In the genomic region with DNA sequence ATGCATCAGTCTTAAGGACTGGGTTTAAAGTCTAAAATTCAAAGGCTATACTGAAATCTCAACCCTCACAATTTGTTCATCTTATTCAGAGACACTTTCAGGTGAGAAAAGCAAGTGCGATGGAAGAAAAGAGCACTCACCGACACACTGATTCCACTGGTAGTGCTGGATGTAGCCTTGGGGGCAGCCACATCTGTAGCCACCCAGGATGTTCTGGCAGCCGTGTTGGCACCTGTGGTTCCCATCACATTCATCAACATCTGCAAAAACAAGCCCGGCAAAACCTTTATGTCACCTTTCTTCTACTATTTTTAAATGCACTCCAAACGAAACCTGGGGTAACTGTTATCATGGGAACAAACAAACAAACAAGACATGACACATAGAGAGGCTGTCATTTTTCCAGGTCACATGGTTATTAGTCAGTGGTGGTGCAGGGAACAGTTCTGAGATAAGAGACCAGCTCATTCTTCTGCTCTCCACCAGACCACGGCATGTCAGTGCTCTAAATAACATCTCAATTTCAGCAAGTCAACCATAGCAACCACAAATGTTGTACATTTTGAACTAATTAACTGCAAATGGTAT, we compare ENCODE assay signal across 15 cellular contexts.
A peak's percentile ranks its signal among the peaks of the same experiment; 100 is the strongest.
DNase-seq lines count a peak whose midpoint lies in the region; ATAC-seq and TF ChIP-seq lines count a peak whose summit lies in the region.
"Had no signal": no experiment of that assay in that cellular context is flagged by ENCODE, and none has a peak within 500 bp of the region (broad histone marks: within the 10 kb centered on the region; RNA-seq: fewer than 3 reads in every experiment).

No MANE protein-coding gene starts in this region.

- H3K27me3 ChIP-seq in IMR-90 (ENCODE audit: control insufficient read depth, insufficient read depth, low read length) (no peaks in the 10 kb centered on the region), mammary epithelial cell (ENCODE audit: insufficient read depth, low read length) (no peaks in the 10 kb centered on the region)
- H3K27me3 ChIP-seq: thyroid gland had no signal

- H2BK5ac ChIP-seq in IMR-90 (ENCODE audit: low read depth, low read length, poor library complexity, severe bottlenecking), result no peak overlapping the region

- BruUV-seq in IMR-90 (replicated peaks; lab: Mats Ljungman, UMichigan) (no TSS peak), mammary epithelial cell (replicated peaks; lab: Mats Ljungman, UMichigan) (no TSS peak)

- no peak for TF ChIP-seq POLR2A in IMR-90 (IDR thresholded peaks at IDR 0.05; ENCODE audit: low read depth, low read length)

- H3K79me1 ChIP-seq in IMR-90 (ENCODE audit: low read depth in 1 of 2, low read length in 2 of 2), result no peaks in the 10 kb centered on the region; a peak in 1 of 4 replicates

- H3K9me3 Mint-ChIP-seq in activated T-cell treated with anti-CD3 and anti-CD28 coated beads, Interleukin-2, amount 50 U/mL, for 24 hours, result no peaks in the 10 kb centered on the region
- H3K9me3 Mint-ChIP-seq: activated CD4-positive, alpha-beta memory T cell treated with anti-CD3 and anti-CD28 coated beads for 36 hours had no signal

- intact Hi-C loops in IMR-90 (cut with micrococcal nuclease), result no loop called here
- intact Hi-C loops in mammary epithelial cell (cut with micrococcal nuclease), result no loop called here

- 0 out of 2 replicates have a peak, but pooled peaks cover 5% of the 10 kb centered on the region for H3K9me1 ChIP-seq in IMR-90 (ENCODE audit: insufficient read depth, low read length)

- H2AFZ ChIP-seq in IMR-90 (replicated peaks; ENCODE audit: low read length, poor library complexity), result no peak overlapping the region
- H2AFZ ChIP-seq in mammary epithelial cell (ENCODE audit: low read depth, low read length), result no peak overlapping the region

- H2BK120ac ChIP-seq in IMR-90 (ENCODE audit: low read depth, low read length), result no peak overlapping the region

- H4K8ac ChIP-seq in IMR-90 (ENCODE audit: low read depth in 2 of 2, low read length in 2 of 2), result no peak overlapping the region

- H3K36me3 ChIP-seq in IMR-90 (ENCODE audit: control insufficient read depth, insufficient read depth, low read length) (peaks cover 14% of the 10 kb centered on the region), mammary epithelial cell (ENCODE audit: insufficient read depth, low read length) (peaks cover 7% of the 10 kb centered on the region)
- H3K36me3 ChIP-seq: thyroid gland had no signal

- no peak overlapping the region for H3K18ac ChIP-seq in IMR-90 (ENCODE audit: low read depth, low read length)

- H3K4me1 Mint-ChIP-seq in activated T-cell treated with anti-CD3 and anti-CD28 coated beads, Interleukin-2, amount 50 U/mL, for 24 hours (ENCODE audit: low read depth), result no peaks in the 10 kb centered on the region
- H3K4me1 Mint-ChIP-seq: CD4-positive, alpha-beta memory T cell; naive B cell had no signal

- H4K5ac ChIP-seq in IMR-90 (ENCODE audit: low read depth, low read length), result no peak overlapping the region

- ATAC-seq in IMR-90 (ENCODE audit: low read depth) (peak; percentile 36), GM18867 (IDR thresholded peaks at IDR 0.05; ENCODE audit: unreplicated experiment) (no peak)

- no peak overlapping the region for H3K56ac ChIP-seq in IMR-90 (ENCODE audit: extremely low read depth, insufficient read depth, low read length)

- H2AK9ac ChIP-seq in IMR-90 (replicated peaks; ENCODE audit: low read depth, low read length, poor library complexity), result no peak overlapping the region

- H3K4me3 Mint-ChIP-seq in activated T-cell treated with anti-CD3 and anti-CD28 coated beads, Interleukin-2, amount 50 U/mL, for 24 hours, result no peak overlapping the region
- H3K4me3 Mint-ChIP-seq: activated CD4-positive, alpha-beta memory T cell treated with anti-CD3 and anti-CD28 coated beads for 36 hours; CD4-positive, alpha-beta memory T cell; naive B cell had no signal

- peak; percentile 24 for DNase-seq in COLO668 (lab: John Stamatoyannopoulos, UW; ENCODE audit: unreplicated experiment)
- DNase-seq in IMR-90, result peak; percentile 74
- DNase-seq in mammary epithelial cell, result peak; percentile 69
- DNase-seq in hepatic stellate cell (ENCODE audit: low spot score), result peak; percentile 8
- DNase-seq in NCI-H1930 (lab: John Stamatoyannopoulos, UW), result no peak
- DNase-seq in activated T-cell treated with anti-CD3 and anti-CD28 coated beads, Interleukin-2, amount 50 U/mL, for 24 hours, result no peak
- DNase-seq in NCI-H1417 treated with DMSO at 0.1 percent for 48 hours (lab: John Stamatoyannopoulos, UW), result no peak
- DNase-seq: activated CD4-positive, alpha-beta memory T cell treated with anti-CD3 and anti-CD28 coated beads for 36 hours; CD4-positive, alpha-beta memory T cell; head of caudate nucleus; naive B cell; stimulated activated CD4-positive, alpha-beta T cell treated with anti-CD3 and anti-CD28 coated beads, Interleukin-4, amount 100 ng/mL, for 4 hours; thyroid gland had no signal

- no peaks in the 10 kb centered on the region for H3K79me2 ChIP-seq in mammary epithelial cell (ENCODE audit: insufficient read depth, low read length)

- dilution Hi-C loops in IMR-90 (cut with HindIII; ENCODE audit: low sequenced_read_pairs, unreplicated experiment) (no loop called here), mammary epithelial cell (cut with HindIII; ENCODE audit: low sequenced_read_pairs) (no loop called here)

- H3K4me2 ChIP-seq in IMR-90 (ENCODE audit: low read depth, low read length) (no peak overlapping the region), mammary epithelial cell (ENCODE audit: insufficient read depth, low read depth, low read length) (no peak overlapping the region)

- peaks cover 11% of the 10 kb centered on the region for H3K27me3 Mint-ChIP-seq in activated T-cell treated with anti-CD3 and anti-CD28 coated beads, Interleukin-2, amount 50 U/mL, for 24 hours

- no peak overlapping the region for H3K27ac Mint-ChIP-seq in activated T-cell treated with anti-CD3 and anti-CD28 coated beads, Interleukin-2, amount 50 U/mL, for 24 hours
- H3K27ac Mint-ChIP-seq: activated CD4-positive, alpha-beta memory T cell treated with anti-CD3 and anti-CD28 coated beads for 36 hours; CD4-positive, alpha-beta memory T cell; naive B cell had no signal

- no peak overlapping the region for H4K91ac ChIP-seq in IMR-90 (ENCODE audit: insufficient read depth, low read depth, low read length)

- no peaks in the 10 kb centered on the region for H3K36me3 Mint-ChIP-seq in activated T-cell treated with anti-CD3 and anti-CD28 coated beads, Interleukin-2, amount 50 U/mL, for 24 hours (ENCODE audit: low read depth)
- H3K36me3 Mint-ChIP-seq: activated CD4-positive, alpha-beta memory T cell treated with anti-CD3 and anti-CD28 coated beads for 36 hours; CD4-positive, alpha-beta memory T cell; naive B cell had no signal

- TF ChIP-seq CTCF in IMR-90 (conservative IDR thresholded peaks at IDR 0.05; ENCODE audit: low read depth, low read length) (no peak), mammary epithelial cell (conservative IDR thresholded peaks at IDR 0.05 in 1 of 2, IDR thresholded peaks at IDR 0.05 in 1 of 2; ENCODE audit: extremely low read depth in 1 of 2, insufficient read depth in 1 of 2, low read depth in 1 of 2, low read length in 2 of 2) (no peak)

- H3K14ac ChIP-seq in IMR-90 (replicated peaks; ENCODE audit: low read depth, low read length), result no peak overlapping the region

- POLR2A ChIA-PET in IMR-90 (lab: Charles Lee; ENCODE audit: unreplicated experiment), result no interaction called here

- H2BK20ac ChIP-seq in IMR-90 (ENCODE audit: low read depth, low read length), result no peak overlapping the region

- H2BK15ac ChIP-seq in IMR-90 (ENCODE audit: low read depth, low read length), result no peak overlapping the region

- no peak overlapping the region for H3K23ac ChIP-seq in IMR-90 (ENCODE audit: low read depth, low read length)

- H3K4ac ChIP-seq in IMR-90 (ENCODE audit: low read depth, low read length), result no peak overlapping the region

- no peaks in the 10 kb centered on the region; the same call in 1 of the 2 replicates for H4K20me1 ChIP-seq in IMR-90 (ENCODE audit: insufficient read depth, low read length)
- H4K20me1 ChIP-seq in mammary epithelial cell (ENCODE audit: insufficient read depth, low read length), result no peaks in the 10 kb centered on the region

- H3K9me3 ChIP-seq in IMR-90 (ENCODE audit: control insufficient read depth, insufficient read depth, low read length) (no peaks in the 10 kb centered on the region), mammary epithelial cell (replicated peaks; ENCODE audit: insufficient read depth, low read length) (no peaks in the 10 kb centered on the region)
- H3K9me3 ChIP-seq: thyroid gland had no signal

- H3K27ac ChIP-seq in IMR-90 (ENCODE audit: insufficient read depth, low read length), result no peak overlapping the region
- H3K27ac ChIP-seq in mammary epithelial cell (ENCODE audit: insufficient read depth, low read depth, low read length), result no peak overlapping the region
- H3K27ac ChIP-seq: SK-N-MC, thyroid gland had no signal

- WGBS in IMR-90 (ENCODE audit: extremely low coverage in 2 of 2, insufficient read length in 1 of 2), 2 experiments, result no CpG with 5 or more reads among the region's 6 CpGs
- 47% methylated on average over 6 of the region's 6 CpGs for WGBS in mammary epithelial cell (ENCODE audit: low coverage, missing lambda C conversion rate)

- H3K9ac ChIP-seq in IMR-90 (ENCODE audit: low read depth, low read length), result no peak overlapping the region
- H3K9ac ChIP-seq in mammary epithelial cell (ENCODE audit: insufficient read depth, low read length), result no peak overlapping the region

- H3K4me1 ChIP-seq in IMR-90 (ENCODE audit: control insufficient read depth, insufficient read depth, low read length) (no peaks in the 10 kb centered on the region), mammary epithelial cell (ENCODE audit: insufficient read depth, low read length) (no peaks in the 10 kb centered on the region)
- H3K4me1 ChIP-seq: thyroid gland had no signal

- CTCF ChIA-PET in IMR-90 (lab: Yijun Ruan, JAX), result no interaction called here
- CTCF ChIA-PET in mammary epithelial cell (lab: Charles Lee; ENCODE audit: low non-redundant PET), result no interaction called here

- no peak overlapping the region for H3K4me3 ChIP-seq in IMR-90 (ENCODE audit: insufficient read depth, low read depth, low read length)
- H3K4me3 ChIP-seq in mammary epithelial cell (replicated peaks in 1 of 3; ENCODE audit: insufficient read depth in 1 of 3, low read depth in 2 of 3, low read length in 3 of 3), result no peak overlapping the region
- H3K4me3 ChIP-seq: SK-N-MC, thyroid gland had no signal

- no peak for TF ChIP-seq RAD21 in IMR-90 (IDR thresholded peaks at IDR 0.05; ENCODE audit: low read length)

- in situ Hi-C loops in IMR-90 (cut with MboI; ENCODE audit: low sequenced_read_pairs), result no loop called here
- in situ Hi-C loops in mammary epithelial cell (cut with MboI; ENCODE audit: low sequenced_read_pairs in 2 of 2), result no loop called here

- no peak overlapping the region for H2AK5ac ChIP-seq in IMR-90 (ENCODE audit: low read depth, low read length)

Comparison
In these comparisons a context has a peak if more than half of its experiments do, and no peak if none do; other contexts are left out.
1. DNase-seq: peak in COLO668 (single experiment), IMR-90 (single experiment), mammary epithelial cell (single experiment) and hepatic stellate cell (single experiment); none in NCI-H1930 (0 of 2), activated T-cell treated with anti-CD3 and anti-CD28 coated beads, Interleukin-2, amount 50 U/mL, for 24 hours (single experiment) and NCI-H1417 treated with DMSO at 0.1 percent for 48 hours (single experiment).